In genomic region chr11:73633999-73634398, GRCh38 we compare ENCODE assay signal across 24 cellular contexts. TPM values are rescaled to one million over a fixed set of nuclear protein-coding genes. Genes with fewer than 3 reads are reported as not detected.
DNase-seq lines count a peak whose midpoint lies in the region; ATAC-seq and TF ChIP-seq lines count a peak whose summit lies in the region.
"Had no signal": no experiment of that assay in that cellular context is flagged by ENCODE, and none has a peak within 500 bp of the region (broad histone marks: within the 10 kb centered on the region; RNA-seq: fewer than 3 reads in every experiment).

No MANE protein-coding gene starts in this region.

- H3K27ac Mint-ChIP-seq in activated T-cell treated with anti-CD3 and anti-CD28 coated beads, Interleukin-2, amount 50 U/mL, for 24 hours = peak overlapping the region; percentile 47
- peak overlapping the region in 2 of 3 donors; percentile 20 to 82 for H3K27ac Mint-ChIP-seq in CD4-positive, CD25-positive, alpha-beta regulatory T cell
- H3K27ac Mint-ChIP-seq in naive thymus-derived CD8-positive, alpha-beta T cell = peak overlapping the region; percentile 29 to 93 (median 81)
- H3K27ac Mint-ChIP-seq: HFFc6 had no signal

- H3K27me3 Mint-ChIP-seq in activated T-cell treated with anti-CD3 and anti-CD28 coated beads, Interleukin-2, amount 50 U/mL, for 24 hours = no peaks in the 10 kb centered on the region
- H3K27me3 Mint-ChIP-seq in activated T-cell treated with anti-CD3 and anti-CD28 coated beads, Interleukin-2, amount 50 U/mL, for 4 hours (ENCODE audit: low read depth) = no peaks in the 10 kb centered on the region
- H3K27me3 Mint-ChIP-seq in CD4-positive, CD25-positive, alpha-beta regulatory T cell = peaks cover 4% of the 10 kb centered on the region
- H3K27me3 Mint-ChIP-seq in naive thymus-derived CD8-positive, alpha-beta T cell = no peaks in the 10 kb centered on the region

- no peak for ATAC-seq in activated T-cell treated with anti-CD3 and anti-CD28 coated beads, Interleukin-2, amount 50 U/mL, for 4 hours
- ATAC-seq in CD4-positive, CD25-positive, alpha-beta regulatory T cell (ENCODE audit: low read depth in 2 of 2) = peak in 1 of 2 donors; percentile 63
- ATAC-seq in naive thymus-derived CD8-positive, alpha-beta T cell = peak; percentile 63 to 75
- ATAC-seq in left lung = no peak
- ATAC-seq in GM21515 (IDR thresholded peaks at IDR 0.05; ENCODE audit: unreplicated experiment) = no peak
- ATAC-seq: GM12878 had no signal

- no peaks in the 10 kb centered on the region for H3K9me3 ChIP-seq in CD4-positive, CD25-positive, alpha-beta regulatory T cell (ENCODE audit: control insufficient read depth in 2 of 2, low read length in 2 of 2)
- H3K9me3 ChIP-seq in left lung = no peaks in the 10 kb centered on the region
- H3K9me3 ChIP-seq: HAP-1, SJSA1 had no signal

- H3K4me3 ChIP-seq in CD4-positive, CD25-positive, alpha-beta regulatory T cell (ENCODE audit: low read depth, low read length) = no peak overlapping the region
- H3K4me3 ChIP-seq in Jurkat, Clone E6-1 (ENCODE audit: low read length) = no peak overlapping the region
- H3K4me3 ChIP-seq in left lung = no peak overlapping the region
- H3K4me3 ChIP-seq: GM12878, HAP-1, SJSA1 had no signal

- no peak overlapping the region for H3K27ac ChIP-seq in CD4-positive, CD25-positive, alpha-beta regulatory T cell (ENCODE audit: insufficient read depth, low read length, poor library complexity, severe bottlenecking)
- H3K27ac ChIP-seq in left lung = no peak overlapping the region
- H3K27ac ChIP-seq: SJSA1 had no signal

- H3K4me3 Mint-ChIP-seq in activated T-cell treated with anti-CD3 and anti-CD28 coated beads, Interleukin-2, amount 50 U/mL, for 24 hours = no peak overlapping the region
- no peak overlapping the region for H3K4me3 Mint-ChIP-seq in activated T-cell treated with anti-CD3 and anti-CD28 coated beads, Interleukin-2, amount 50 U/mL, for 4 hours
- H3K4me3 Mint-ChIP-seq in CD4-positive, CD25-positive, alpha-beta regulatory T cell = peak overlapping the region in 1 of 4 donors; percentile 16
- H3K4me3 Mint-ChIP-seq in naive thymus-derived CD8-positive, alpha-beta T cell = peak overlapping the region in 2 of 10 donors; percentile 1 to 33
- H3K4me3 Mint-ChIP-seq: HFFc6 had no signal

- POLR2A ChIA-PET in naive thymus-derived CD8-positive, alpha-beta T cell (lab: Charles Lee) = interaction anchor here (1.0 to 1.5 kb wide), 3 partner anchors 10 to 13 kb away, joined by 3 to 7 read pairs (median 3); no protein-coding TSS in a partner anchor

- no peaks in the 10 kb centered on the region for H3K27me3 ChIP-seq in CD4-positive, CD25-positive, alpha-beta regulatory T cell (ENCODE audit: control insufficient read depth, insufficient read depth, low read length)
- H3K27me3 ChIP-seq in left lung = no peaks in the 10 kb centered on the region
- H3K27me3 ChIP-seq: SJSA1 had no signal

- no peaks in the 10 kb centered on the region for H3K36me3 ChIP-seq in CD4-positive, CD25-positive, alpha-beta regulatory T cell (ENCODE audit: control insufficient read depth, insufficient read depth, low read length)
- no peaks in the 10 kb centered on the region for H3K36me3 ChIP-seq in left lung
- H3K36me3 ChIP-seq: HAP-1, SJSA1 had no signal

- H3K36me3 Mint-ChIP-seq in activated T-cell treated with anti-CD3 and anti-CD28 coated beads, Interleukin-2, amount 50 U/mL, for 24 hours (ENCODE audit: low read depth) = no peaks in the 10 kb centered on the region
- H3K36me3 Mint-ChIP-seq in activated T-cell treated with anti-CD3 and anti-CD28 coated beads, Interleukin-2, amount 50 U/mL, for 4 hours (ENCODE audit: insufficient read depth) = no peaks in the 10 kb centered on the region
- H3K36me3 Mint-ChIP-seq in CD4-positive, CD25-positive, alpha-beta regulatory T cell = no peaks in the 10 kb centered on the region
- H3K36me3 Mint-ChIP-seq in naive thymus-derived CD8-positive, alpha-beta T cell = peaks cover 0 to 2% (median 0%) of the 10 kb centered on the region in 3 donors

- intact Hi-C loops in left lung (cut with DNase I) = no loop called here

- DNase-seq in activated T-cell treated with anti-CD3 and anti-CD28 coated beads, Interleukin-2, amount 50 U/mL, for 24 hours = no peak
- DNase-seq in activated T-cell treated with anti-CD3 and anti-CD28 coated beads, Interleukin-2, amount 50 U/mL, for 4 hours = no peak
- DNase-seq in CD4-positive, CD25-positive, alpha-beta regulatory T cell = peak in 1 of 3 donors; percentile 32
- DNase-seq in Jurkat, Clone E6-1 (ENCODE audit: low read depth, low spot score) = peak; percentile 68
- DNase-seq in naive thymus-derived CD8-positive, alpha-beta T cell = peak in 3 of 10 donors; percentile 18 to 35 (median 31)
- DNase-seq in left lung = no peak
- DNase-seq: COR-L47, EL, GDM1, GOT3, HFFc6, KG1, NCI-H1092, NCI-H1417 treated with DMSO at 0.1 percent for 48 hours, NCI-H1694 treated with DMSO at 0.1 percent for 48 hours, NCI-H2081, NCI-H2227 treated with DMSO at 0.1 percent for 48 hours, NCI-H69, Right ventricle myocardium superior, RPMI8226 had no signal

- no peaks in the 10 kb centered on the region for H3K9me3 Mint-ChIP-seq in activated T-cell treated with anti-CD3 and anti-CD28 coated beads, Interleukin-2, amount 50 U/mL, for 24 hours
- no peaks in the 10 kb centered on the region for H3K9me3 Mint-ChIP-seq in activated T-cell treated with anti-CD3 and anti-CD28 coated beads, Interleukin-2, amount 50 U/mL, for 4 hours
- peaks cover 0 to 7% (median 1%) of the 10 kb centered on the region in 7 donors for H3K9me3 Mint-ChIP-seq in CD4-positive, CD25-positive, alpha-beta regulatory T cell
- H3K9me3 Mint-ChIP-seq in naive thymus-derived CD8-positive, alpha-beta T cell = peaks cover 0 to 12% (median 0%) of the 10 kb centered on the region in 9 donors
- H3K9me3 Mint-ChIP-seq: HFFc6 had no signal

- H3K4me1 Mint-ChIP-seq in activated T-cell treated with anti-CD3 and anti-CD28 coated beads, Interleukin-2, amount 50 U/mL, for 24 hours (ENCODE audit: low read depth) = peaks cover 6% of the 10 kb centered on the region
- peaks cover 8% of the 10 kb centered on the region for H3K4me1 Mint-ChIP-seq in activated T-cell treated with anti-CD3 and anti-CD28 coated beads, Interleukin-2, amount 50 U/mL, for 4 hours (ENCODE audit: low read depth)
- peaks cover 0 to 12% (median 2%) of the 10 kb centered on the region in 4 donors for H3K4me1 Mint-ChIP-seq in CD4-positive, CD25-positive, alpha-beta regulatory T cell
- peaks cover 2 to 16% (median 13%) of the 10 kb centered on the region in 4 donors for H3K4me1 Mint-ChIP-seq in naive thymus-derived CD8-positive, alpha-beta T cell

- no peaks in the 10 kb centered on the region for H3K4me1 ChIP-seq in CD4-positive, CD25-positive, alpha-beta regulatory T cell (ENCODE audit: control insufficient read depth, insufficient read depth, low read length, poor library complexity, severe bottlenecking)
- no peaks in the 10 kb centered on the region for H3K4me1 ChIP-seq in left lung
- H3K4me1 ChIP-seq: SJSA1 had no signal

- no peak for TF ChIP-seq CTCF in left lung (IDR thresholded peaks at IDR 0.05)

RNA-seq across cellular contexts. Expression of gene PLEKHB1, which starts 12.4 kb away (rescaled TPM):
- 1 to 10 TPM; 3.1 to 3.7 (median 3.4) TPM for total RNA-seq in activated T-cell treated with anti-CD3 and anti-CD28 coated beads, Interleukin-2, amount 50 U/mL, for 4 hours
- 21.3 TPM for total RNA-seq in CD4-positive, CD25-positive, alpha-beta regulatory T cell
- 10 to 100 TPM; 48.5 to 88.0 (median 69.8) TPM for polyA plus RNA-seq in CD4-positive, CD25-positive, alpha-beta regulatory T cell
- polyA plus RNA-seq in Jurkat, Clone E6-1 (2012; ENCODE audit: insufficient read depth, insufficient read length) = 25.2 TPM
- total RNA-seq in naive thymus-derived CD8-positive, alpha-beta T cell = 10 to 100 TPM; 79.1 to 86.8 TPM
- 100 to 1,000 TPM; 103 to 155 (median 148) TPM for polyA plus RNA-seq in naive thymus-derived CD8-positive, alpha-beta T cell
- 10 to 100 TPM; 16.7 to 32.2 TPM for total RNA-seq in left lung
- total RNA-seq: SJSA1 had no signal

RNA-seq across cellular contexts. Expression of gene FAM168A, which starts 36.1 kb away (rescaled TPM):
- 1 to 10 TPM; 7.2 to 8.7 (median 8.3) TPM for total RNA-seq in activated T-cell treated with anti-CD3 and anti-CD28 coated beads, Interleukin-2, amount 50 U/mL, for 4 hours
- total RNA-seq in CD4-positive, CD25-positive, alpha-beta regulatory T cell = 21.3 TPM
- 1 to 10 TPM; 1.5 to 3.5 (median 2.8) TPM for polyA plus RNA-seq in CD4-positive, CD25-positive, alpha-beta regulatory T cell
- 21.5 TPM for polyA plus RNA-seq in Jurkat, Clone E6-1 (2012; ENCODE audit: insufficient read depth, insufficient read length)
- 10 to 100 TPM; 19.6 to 21.7 TPM for total RNA-seq in naive thymus-derived CD8-positive, alpha-beta T cell
- 1 to 10 TPM; 2.6 to 5.0 (median 2.7) TPM for polyA plus RNA-seq in naive thymus-derived CD8-positive, alpha-beta T cell
- total RNA-seq in left lung = 10 to 100 TPM; 28.2 to 35.6 TPM

Comparison
In these comparisons a context has a peak if more than half of its experiments do, and no peak if none do; other contexts are left out.
1. ATAC-seq: peak in naive thymus-derived CD8-positive, alpha-beta T cell (2 of 2); none in activated T-cell treated with anti-CD3 and anti-CD28 coated beads, Interleukin-2, amount 50 U/mL, for 4 hours (0 of 2), left lung (single experiment) and GM21515 (single experiment).
2. Peak in every context shown above with its lines, with median percentiles within 50 percentile points of each other: H3K27ac Mint-ChIP-seq.